ENCODE assay signal across 8 cellular contexts in genomic region chrX:84729809-84730208, GRCh38.
DNase-seq lines count a peak whose midpoint lies in the region; FAIRE-seq and TF ChIP-seq lines count a peak whose summit lies in the region.

No MANE protein-coding gene starts in this region.

- H3K9me2 ChIP-seq in GM23248 (ENCODE audit: insufficient read depth) (no peaks in the 10 kb centered on the region), OCI-LY1 (ENCODE audit: low read depth, low read length) (no peaks in the 10 kb centered on the region)

- H3K9me3 ChIP-seq in GM23248 (ENCODE audit: low read depth), result no peaks in the 10 kb centered on the region
- H3K9me3 ChIP-seq in OCI-LY1 (ENCODE audit: low read length), result no peaks in the 10 kb centered on the region

- no peaks in the 10 kb centered on the region for H3K4me1 ChIP-seq in GM23248 (ENCODE audit: insufficient read depth)
- no peaks in the 10 kb centered on the region for H3K4me1 ChIP-seq in OCI-LY1 (ENCODE audit: insufficient read depth, low read length, severe bottlenecking)

- H3K36me3 ChIP-seq in GM23248 (ENCODE audit: low read depth) (no peaks in the 10 kb centered on the region), OCI-LY1 (ENCODE audit: insufficient read depth, low read length) (no peaks in the 10 kb centered on the region)

- in situ Hi-C loops in GM23248 (cut with MboI), result loop anchor here (25.0 kb wide), 1 partner anchor 332 kb away; no protein-coding TSS in a partner anchor

- H2AFZ ChIP-seq in GM23248 (peak overlapping the region; percentile 63; the same call in 1 of the 2 replicates), OCI-LY1 (ENCODE audit: low read length) (no peak overlapping the region)

- no peaks in the 10 kb centered on the region for H4K20me1 ChIP-seq in GM23248 (ENCODE audit: insufficient read depth)
- no peaks in the 10 kb centered on the region for H4K20me1 ChIP-seq in OCI-LY1 (ENCODE audit: insufficient read depth, low read length)

- no peak for FAIRE-seq in HTR-8/SVneo (lab: Jason Lieb, UNC)

- H3K4me3 ChIP-seq in GM23248, result no peak overlapping the region
- no peak overlapping the region for H3K4me3 ChIP-seq in OCI-LY1 (ENCODE audit: low read depth, low read length, poor library complexity, severe bottlenecking)

- no peaks in the 10 kb centered on the region for H3K79me2 ChIP-seq in GM23248 (ENCODE audit: insufficient read depth)
- H3K79me2 ChIP-seq in OCI-LY1 (ENCODE audit: insufficient read depth, low read length), result no peaks in the 10 kb centered on the region

- no peak overlapping the region for H3K4me2 ChIP-seq in GM23248 (ENCODE audit: unreplicated experiment)
- H3K4me2 ChIP-seq in OCI-LY1 (ENCODE audit: low read length), result no peak overlapping the region

- H3F3A ChIP-seq in GM23248 (ENCODE audit: insufficient read depth) (no peaks in the 10 kb centered on the region), OCI-LY1 (ENCODE audit: insufficient read depth, low read length) (no peaks in the 10 kb centered on the region)

- DNase-seq in activated CD8-positive, alpha-beta memory T cell treated with anti-CD3 and anti-CD28 coated beads for 24 hours, result peak; percentile 58
- DNase-seq in activated CD8-positive, alpha-beta memory T cell treated with anti-CD3 and anti-CD28 coated beads, Interleukin-2, amount 50 U/mL, for 4 hours, result no peak
- peak; percentile 52 for DNase-seq in GM23248
- DNase-seq in HTR-8/SVneo (ENCODE audit: insufficient read length, low spot score), result peak; percentile 1
- DNase-seq in dermis blood vessel endothelial cell, result peak; percentile 39
- peak; percentile 21 for DNase-seq in medulla oblongata (ENCODE audit: extremely low spot score)
- DNase-seq in stimulated activated CD4-positive, alpha-beta T cell treated with anti-CD3 and anti-CD28 coated beads, Interleukin-4, amount 100 ng/mL, for 4 hours, result no peak

- H3K9ac ChIP-seq in GM23248, result no peak overlapping the region
- H3K9ac ChIP-seq in OCI-LY1 (ENCODE audit: low read length), result no peak overlapping the region

- 18 to 20% methylated on average over 4 to 5 of the region's 5 CpGs for WGBS in GM23248 (ENCODE audit: low coverage in 1 of 2, low lambda C conversion rate in 2 of 2, missing lambda C conversion rate in 2 of 2), 2 experiments

- TF ChIP-seq CTCF in OCI-LY1 (IDR thresholded peaks at IDR 0.05; ENCODE audit: low read length), result peak; percentile 85

- H3K27ac ChIP-seq in GM23248, result no peak overlapping the region
- no peak overlapping the region for H3K27ac ChIP-seq in OCI-LY1 (ENCODE audit: low read depth, low read length, poor library complexity, severe bottlenecking)

- no peaks in the 10 kb centered on the region for H3K27me3 ChIP-seq in GM23248 (replicated peaks; ENCODE audit: insufficient read depth)
- H3K27me3 ChIP-seq in OCI-LY1 (ENCODE audit: insufficient read depth, low read length), result no peaks in the 10 kb centered on the region

Comparison
In these comparisons a context has a peak if more than half of its experiments do, and no peak if none do; other contexts are left out.
1. DNase-seq: peak in activated CD8-positive, alpha-beta memory T cell treated with anti-CD3 and anti-CD28 coated beads for 24 hours (single experiment), GM23248 (single experiment), HTR-8/SVneo (single experiment), dermis blood vessel endothelial cell (single experiment) and medulla oblongata (single experiment); none in activated CD8-positive, alpha-beta memory T cell treated with anti-CD3 and anti-CD28 coated beads, Interleukin-2, amount 50 U/mL, for 4 hours (single experiment) and stimulated activated CD4-positive, alpha-beta T cell treated with anti-CD3 and anti-CD28 coated beads, Interleukin-4, amount 100 ng/mL, for 4 hours (0 of 2).